ENCODE assay signal across 23 cellular contexts in genomic region chr6:48048460-48049146, GRCh38.
DNase-seq lines count a peak whose midpoint lies in the region; ATAC-seq and TF ChIP-seq lines count a peak whose summit lies in the region.
"Had no signal": no experiment of that assay in that cellular context is flagged by ENCODE, and none has a peak within 500 bp of the region (broad histone marks: within the 10 kb centered on the region; RNA-seq: fewer than 3 reads in every experiment).

No MANE protein-coding gene starts in this region.

- H3K14ac ChIP-seq in H9 (ENCODE audit: insufficient read depth, low read length): no peak overlapping the region

- no peak overlapping the region for H2BK12ac ChIP-seq in H9 (ENCODE audit: insufficient read length, low read depth, low read length)

- no peak overlapping the region for H2BK120ac ChIP-seq in H9 (ENCODE audit: low read depth, low read length, poor library complexity, severe bottlenecking)

- ATAC-seq in GM19328 (IDR thresholded peaks at IDR 0.05; ENCODE audit: unreplicated experiment): no peak
- ATAC-seq: activated CD8-positive, alpha-beta T cell treated with anti-CD3 and anti-CD28 coated beads for 36 hours; PC-3 had no signal

- no peak overlapping the region for H3K4ac ChIP-seq in H9 (ENCODE audit: low read depth, low read length)

- H3K36me3 ChIP-seq in OCI-LY3 (replicated peaks; ENCODE audit: low read depth, low read length): no peaks in the 10 kb centered on the region
- H3K36me3 ChIP-seq: cardiac muscle cell, lower lobe of right lung, SJCRH30 had no signal

- H2BK5ac ChIP-seq in H9 (ENCODE audit: insufficient read length, low read length): no peak overlapping the region

- peaks cover 6% of the 10 kb centered on the region; the same call in 1 of the 2 replicates for H3K4me1 ChIP-seq in H9 (ENCODE audit: insufficient read depth, low read length)
- H3K4me1 ChIP-seq in OCI-LY3 (ENCODE audit: low read length): no peaks in the 10 kb centered on the region
- H3K4me1 ChIP-seq: lower lobe of right lung, SJCRH30 had no signal

- no peak overlapping the region for H3K4me2 ChIP-seq in H9 (ENCODE audit: insufficient read depth, insufficient read length, low read length)
- H3K4me2 ChIP-seq in OCI-LY3 (ENCODE audit: low read length): no peak overlapping the region
- H3K4me2 ChIP-seq: hepatocyte had no signal

- H3K79me2 ChIP-seq in H9 (ENCODE audit: insufficient read depth, low read length): no peaks in the 10 kb centered on the region
- no peaks in the 10 kb centered on the region for H3K79me2 ChIP-seq in OCI-LY3 (ENCODE audit: low read length)
- H3K79me2 ChIP-seq: hepatocyte had no signal

- H3K4me3 ChIP-seq in OCI-LY3 (ENCODE audit: low read length): no peak overlapping the region
- H3K4me3 ChIP-seq: cardiac muscle cell, dorsolateral prefrontal cortex, hepatocyte, lower lobe of right lung, SJCRH30 had no signal

- no peaks in the 10 kb centered on the region for H3K27me3 Mint-ChIP-seq in H9 (ENCODE audit: low read depth)

- H3K9ac ChIP-seq in H9 (ENCODE audit: extremely low read depth, insufficient read length, low read length): no peak overlapping the region
- no peak overlapping the region for H3K9ac ChIP-seq in OCI-LY3 (ENCODE audit: low read length)

- H3K9me3 Mint-ChIP-seq in H9: no peaks in the 10 kb centered on the region
- H3K9me3 Mint-ChIP-seq: activated CD8-positive, alpha-beta T cell treated with anti-CD3 and anti-CD28 coated beads for 36 hours had no signal

- DNase-seq in DMS53 (lab: John Stamatoyannopoulos, UW) (peak; percentile 9), DMS53 treated with DMSO at 0.1 percent for 48 hours (lab: John Stamatoyannopoulos, UW; ENCODE audit: unreplicated experiment) (no peak), H9 (no peak), midbrain (lab: John Stamatoyannopoulos, UW) (peak; percentile 5), HUDEP-2 (lab: John Stamatoyannopoulos, UW; ENCODE audit: unreplicated experiment in 76 of 76) (no peak), ureter (ENCODE audit: low spot score) (no peak)
- DNase-seq: activated CD8-positive, alpha-beta T cell treated with anti-CD3 and anti-CD28 coated beads for 36 hours; activated naive CD4-positive, alpha-beta T cell; AML-193; amygdala; COR-L47; dorsolateral prefrontal cortex; HFFc6; lower lobe of right lung; NCI-H1694 treated with DMSO at 0.1 percent for 48 hours; NCI-H226; PC-3 had no signal

- H4K5ac ChIP-seq in H9 (ENCODE audit: insufficient read length, low read depth, low read length): no peak overlapping the region

- TF ChIP-seq CTCF in H9 (conservative IDR thresholded peaks at IDR 0.05) (no peak), OCI-LY3 (IDR thresholded peaks at IDR 0.05; ENCODE audit: low read depth, low read length) (no peak)

- H3K18ac ChIP-seq in H9 (ENCODE audit: insufficient read length, low read depth, low read length): no peak overlapping the region

- H3K56ac ChIP-seq in H9 (ENCODE audit: insufficient read length, low read depth, low read length): no peak overlapping the region

- H3K23ac ChIP-seq in H9 (ENCODE audit: insufficient read length, low read depth, low read length): no peak overlapping the region

- H3K9me3 ChIP-seq in H9 (ENCODE audit: control insufficient read depth, low read depth, low read length): no peaks in the 10 kb centered on the region
- no peaks in the 10 kb centered on the region for H3K9me3 ChIP-seq in OCI-LY3 (ENCODE audit: insufficient read depth, low read length)
- H3K9me3 ChIP-seq: lower lobe of right lung, SJCRH30 had no signal

- no peaks in the 10 kb centered on the region for H3K36me3 Mint-ChIP-seq in H9 (ENCODE audit: insufficient read depth in 1 of 3, low read depth in 3 of 3)

- H3K4me1 Mint-ChIP-seq in H9: peaks cover 13 to 14% of the 10 kb centered on the region in 2 experiments

- H3K79me1 ChIP-seq in H9 (ENCODE audit: insufficient read depth, low read depth, low read length, poor library complexity, severe bottlenecking): no peaks in the 10 kb centered on the region

- no peak overlapping the region for H2BK20ac ChIP-seq in H9 (ENCODE audit: low read depth, low read length, poor library complexity, severe bottlenecking)

- H2AFZ ChIP-seq in H9 (ENCODE audit: low read length) (no peak overlapping the region), OCI-LY3 (ENCODE audit: low read depth, low read length) (peak overlapping the region; percentile 39)
- H2AFZ ChIP-seq: hepatocyte had no signal

- H4K20me1 ChIP-seq in H9 (ENCODE audit: control insufficient read depth, insufficient read depth, insufficient read length) (no peaks in the 10 kb centered on the region), OCI-LY3 (ENCODE audit: insufficient read depth, low read length) (no peaks in the 10 kb centered on the region)

- H3K27me3 ChIP-seq in H9 (ENCODE audit: insufficient read depth, low read length) (no peaks in the 10 kb centered on the region), OCI-LY3 (ENCODE audit: low read depth, low read length) (no peaks in the 10 kb centered on the region)
- H3K27me3 ChIP-seq: cardiac muscle cell, hepatocyte, SJCRH30 had no signal

- H4K91ac ChIP-seq in H9 (ENCODE audit: insufficient read length, low read depth, low read length): no peak overlapping the region

- H3K27ac ChIP-seq in H9 (ENCODE audit: insufficient read length, low read depth, low read length): peak overlapping the region; percentile 32
- no peak overlapping the region for H3K27ac ChIP-seq in OCI-LY3 (ENCODE audit: low read length)
- H3K27ac ChIP-seq: 22Rv1, cardiac muscle cell, hepatocyte, lower lobe of right lung, SJCRH30 had no signal

- H3T11ph ChIP-seq in H9 (ENCODE audit: low read length): no peak overlapping the region

- no CpG with 5 or more reads among the region's 2 CpGs for WGBS in H9 (ENCODE audit: extremely low coverage, insufficient read length, low lambda C conversion rate)

- no peak overlapping the region for H2AK5ac ChIP-seq in H9 (ENCODE audit: insufficient read length, low read length)

- no peaks in the 10 kb centered on the region for H3K23me2 ChIP-seq in H9 (ENCODE audit: insufficient read length, low read depth, low read length, poor library complexity, severe bottlenecking)

- H3K27ac Mint-ChIP-seq in H9: peak overlapping the region in 1 of 3 experiments; percentile 53; a peak in 1 of 7 replicates
- H3K27ac Mint-ChIP-seq: activated CD8-positive, alpha-beta T cell treated with anti-CD3 and anti-CD28 coated beads for 36 hours; HFFc6 had no signal

- no peak overlapping the region for H4K8ac ChIP-seq in H9 (replicated peaks; ENCODE audit: insufficient read length, low read depth, low read length)

- no peak overlapping the region for H2BK15ac ChIP-seq in H9 (ENCODE audit: low read depth, low read length)

- H3K4me3 Mint-ChIP-seq in H9: no peak overlapping the region
- H3K4me3 Mint-ChIP-seq: activated CD8-positive, alpha-beta T cell treated with anti-CD3 and anti-CD28 coated beads for 36 hours; HFFc6 had no signal

Comparison
In these comparisons a context has a peak if more than half of its experiments do, and no peak if none do; other contexts are left out.
1. DNase-seq: peak in DMS53 (single experiment) and midbrain (single experiment); none in DMS53 treated with DMSO at 0.1 percent for 48 hours (single experiment), H9 (single experiment), HUDEP-2 (0 of 76) and ureter (single experiment).